8 cellular contexts compared by ENCODE assay signal in the genomic region with DNA sequence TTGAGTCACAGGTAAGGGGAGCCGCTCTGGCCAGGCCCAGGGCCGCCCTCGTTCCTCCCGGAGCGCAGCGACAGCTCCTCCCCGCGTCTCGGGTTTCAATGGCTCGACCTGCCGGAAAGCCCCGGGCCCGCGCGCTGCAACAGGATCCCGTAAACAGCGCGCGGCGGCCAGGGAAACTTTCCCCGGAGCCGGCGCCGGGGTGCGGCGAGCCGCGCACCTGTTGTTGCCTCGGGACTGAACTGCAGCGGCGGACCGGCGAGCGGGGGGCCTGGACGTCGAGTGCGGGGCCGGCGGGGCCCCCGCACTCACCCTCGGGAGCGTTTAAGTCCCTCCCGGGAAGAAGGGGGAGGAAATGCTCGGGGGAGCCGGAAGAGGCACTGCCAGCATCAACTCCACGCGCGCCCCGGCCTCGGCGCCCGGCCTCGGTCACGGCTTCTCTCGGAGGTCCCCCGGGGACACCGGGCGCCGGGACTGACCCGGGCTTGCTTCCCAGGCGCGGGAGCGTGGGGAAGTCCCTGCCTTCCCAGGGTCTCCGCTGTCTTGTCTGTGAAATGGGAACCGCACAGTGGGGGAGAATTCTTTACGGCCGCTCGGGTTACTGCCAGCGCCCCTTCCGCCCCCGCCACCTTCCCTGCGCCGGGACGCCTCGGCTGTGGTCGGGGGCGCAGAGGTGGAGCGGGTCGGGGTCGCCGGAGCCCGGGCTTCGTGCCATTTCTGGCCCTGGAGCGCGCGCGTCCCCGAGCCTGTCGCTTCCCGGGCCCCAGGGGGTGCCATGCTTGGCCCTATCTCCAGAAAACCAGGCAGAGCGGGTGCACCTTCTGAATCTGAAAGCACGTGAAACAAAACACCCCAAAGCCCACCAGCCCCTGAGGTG. TPM values are rescaled to one million over a fixed set of nuclear protein-coding genes. Genes with fewer than 3 reads are reported as not detected.
DNase-seq lines count a peak whose midpoint lies in the region; ATAC-seq and TF ChIP-seq lines count a peak whose summit lies in the region.

No MANE protein-coding gene starts in this region.

- in situ Hi-C loops in ACHN (cut with HindIII; ENCODE audit: low pct_ligation_motif_present, low pct_unique_long_range_greater_than_20kb, low sequenced_read_pairs) = no loop called here

- no peaks in the 10 kb centered on the region for H3K9me3 Mint-ChIP-seq in osteocyte (ENCODE audit: unreplicated experiment)

- H3K27ac ChIP-seq in gastroesophageal sphincter = peak overlapping the region in 3 of 4 donors; percentile 18 to 75 (median 59)

- H3K36me3 ChIP-seq in gastroesophageal sphincter = no peaks in the 10 kb centered on the region

- H3K4me3 ChIP-seq in gastroesophageal sphincter = peak overlapping the region; percentile 60 to 68

- WGBS in gastroesophageal sphincter (ENCODE audit: low coverage in 1 of 2), 2 donors = no CpG with 5 or more reads among the region's 92 CpGs

- no peak for TF ChIP-seq EP300 in gastroesophageal sphincter (IDR thresholded peaks at IDR 0.05)

- ATAC-seq in GM18508 (IDR thresholded peaks at IDR 0.05; ENCODE audit: insufficient read depth, unreplicated experiment) (peak; percentile 86), HG02852 (IDR thresholded peaks at IDR 0.05; ENCODE audit: unreplicated experiment) (peak; percentile 95), gastroesophageal sphincter (peak; percentile 89)

- peaks cover 33% of the 10 kb centered on the region for H3K4me1 Mint-ChIP-seq in osteocyte (ENCODE audit: unreplicated experiment)

- peak in 1 of 4 experiments; percentile 13 for TF ChIP-seq CTCF in gastroesophageal sphincter (IDR thresholded peaks at IDR 0.05)
- TF ChIP-seq CTCF in osteocyte (IDR thresholded peaks at IDR 0.05) = no peak

- no peaks in the 10 kb centered on the region for H3K36me3 Mint-ChIP-seq in osteocyte (ENCODE audit: unreplicated experiment)

- H3K27ac Mint-ChIP-seq in osteocyte (ENCODE audit: unreplicated experiment) = no peak overlapping the region

- H3K27me3 ChIP-seq in gastroesophageal sphincter = no peaks in the 10 kb centered on the region

- peak; percentile 68 for DNase-seq in ACHN
- peak; percentile 12 for DNase-seq in NCI-H2107 (lab: John Stamatoyannopoulos, UW)
- peak; percentile 34 for DNase-seq in activated T-cell treated with anti-CD3 and anti-CD28 coated beads, Interleukin-2, amount 50 U/mL, for 1 hour
- DNase-seq in osteocyte (ENCODE audit: extremely low spot score, unreplicated experiment) = peak; percentile 86
- no peak for DNase-seq in cerebellar nuclear complex (lab: John Stamatoyannopoulos, UW)

- peaks cover 0 to 17% (median 0%) of the 10 kb centered on the region in 3 donors for H3K4me1 ChIP-seq in gastroesophageal sphincter

- H3K9me3 ChIP-seq in gastroesophageal sphincter = no peaks in the 10 kb centered on the region

- H3K27me3 Mint-ChIP-seq in osteocyte (ENCODE audit: unreplicated experiment) = peaks cover 4% of the 10 kb centered on the region

- H3K4me3 Mint-ChIP-seq in osteocyte (ENCODE audit: unreplicated experiment) = peak overlapping the region; percentile 71

- peak in 1 of 2 donors; percentile 25 for TF ChIP-seq POLR2A in gastroesophageal sphincter (IDR thresholded peaks at IDR 0.05)

RNA-seq across cellular contexts. Expression of a gene that starts 7.4 kb away (rescaled TPM):
- total RNA-seq in gastroesophageal sphincter (not detected), osteocyte (not detected in 2 replicates)

Comparison
In these comparisons a context has a peak if more than half of its experiments do, and no peak if none do; other contexts are left out.
1. DNase-seq: peak in ACHN (single experiment), NCI-H2107 (single experiment), activated T-cell treated with anti-CD3 and anti-CD28 coated beads, Interleukin-2, amount 50 U/mL, for 1 hour (single experiment) and osteocyte (single experiment); none in cerebellar nuclear complex (0 of 2).
2. Peak in every context shown above with its lines, with median percentiles within 50 percentile points of each other: ATAC-seq.